In genomic region chr20:29878777-29879442, GRCh38 we compare ENCODE assay signal across 10 cellular contexts.
DNase-seq lines count a peak whose midpoint lies in the region; ATAC-seq and TF ChIP-seq lines count a peak whose summit lies in the region.
"Had no signal": no experiment of that assay in that cellular context is flagged by ENCODE, and none has a peak within 500 bp of the region (broad histone marks: within the 10 kb centered on the region; RNA-seq: fewer than 3 reads in every experiment).

No MANE protein-coding gene starts in this region.

- no peak overlapping the region for H3K4me3 Mint-ChIP-seq in endodermal cell

- peaks cover 6% of the 10 kb centered on the region for H3K36me3 Mint-ChIP-seq in endodermal cell (ENCODE audit: low read depth)

- intact Hi-C loops in sigmoid colon (cut with DNase I) (no loop called here), thyroid gland (cut with DNase I) (loop anchor here (10.0 kb wide), 1 partner anchor 774 kb away; no protein-coding TSS in a partner anchor)

- TF ChIP-seq POLR2A in sigmoid colon (IDR thresholded peaks at IDR 0.05) = no peak
- no peak for TF ChIP-seq POLR2A in thyroid gland (IDR thresholded peaks at IDR 0.05)

- peaks cover 93% of the 10 kb centered on the region for H3K9me3 Mint-ChIP-seq in endodermal cell

- H3K36me3 ChIP-seq in endodermal cell (ENCODE audit: control insufficient read depth, insufficient read depth, low read length) (no peaks in the 10 kb centered on the region), sigmoid colon (no peaks in the 10 kb centered on the region), thyroid gland (no peaks in the 10 kb centered on the region)

- H3K4me1 ChIP-seq in endodermal cell (ENCODE audit: control insufficient read depth, insufficient read depth, low read length) = no peaks in the 10 kb centered on the region
- no peaks in the 10 kb centered on the region for H3K4me1 ChIP-seq in sigmoid colon
- no peaks in the 10 kb centered on the region for H3K4me1 ChIP-seq in thyroid gland

- 79 to 83% methylated on average over 22 to 24 of the region's 24 CpGs for WGBS in endodermal cell (ENCODE audit: insufficient coverage in 1 of 2, insufficient read length in 1 of 2), 2 experiments
- 54 to 66% methylated on average over 24 of the region's 24 CpGs for WGBS in sigmoid colon, 2 donors
- 48 to 56% methylated on average over 23 to 24 of the region's 24 CpGs for WGBS in thyroid gland, 2 donors

- no peak overlapping the region for H3K9ac ChIP-seq in endodermal cell (ENCODE audit: extremely low read depth, low read length, poor library complexity, severe bottlenecking)

- H3K27me3 Mint-ChIP-seq in endodermal cell (ENCODE audit: insufficient read depth) = peaks cover 3% of the 10 kb centered on the region
- H3K27me3 Mint-ChIP-seq: activated B cell treated with CpG ODN at 0.5 μM for 24 hours had no signal

- no peak for TF ChIP-seq EP300 in sigmoid colon (IDR thresholded peaks at IDR 0.05)

- H3K27me3 ChIP-seq in endodermal cell (ENCODE audit: control insufficient read depth, insufficient read depth, low read length, poor library complexity, severe bottlenecking) (no peaks in the 10 kb centered on the region), sigmoid colon (peaks cover 0 to 12% (median 0%) of the 10 kb centered on the region in 3 donors), thyroid gland (no peaks in the 10 kb centered on the region)

- H3K4me1 Mint-ChIP-seq in endodermal cell = no peaks in the 10 kb centered on the region
- H3K4me1 Mint-ChIP-seq: activated B cell treated with CpG ODN at 0.5 μM for 24 hours had no signal

- H3K27ac ChIP-seq in endodermal cell (ENCODE audit: low read depth, low read length) (no peak overlapping the region), sigmoid colon (no peak overlapping the region), thyroid gland (no peak overlapping the region)
- H3K27ac ChIP-seq: 22Rv1 had no signal

- H3K4me3 ChIP-seq in endodermal cell (ENCODE audit: low read length) = no peak overlapping the region
- no peak overlapping the region for H3K4me3 ChIP-seq in sigmoid colon
- no peak overlapping the region for H3K4me3 ChIP-seq in thyroid gland (replicated peaks in 1 of 3)

- TF ChIP-seq CTCF in endodermal cell (conservative IDR thresholded peaks at IDR 0.05) (no peak), sigmoid colon (IDR thresholded peaks at IDR 0.05) (no peak), thyroid gland (IDR thresholded peaks at IDR 0.05) (no peak)

- DNase-seq in DMS 273 (lab: John Stamatoyannopoulos, UW; ENCODE audit: unreplicated experiment) = peak; percentile 7
- no peak for DNase-seq in DMS 273 treated with DMSO at 0.1 percent for 48 hours (lab: John Stamatoyannopoulos, UW)
- DNase-seq in endodermal cell = peak; percentile 45
- DNase-seq in sigmoid colon = peak; percentile 67
- no peak for DNase-seq in HUDEP-2 (lab: John Stamatoyannopoulos, UW; ENCODE audit: unreplicated experiment in 76 of 76)
- DNase-seq in iPS-NIHi11 (ENCODE audit: low spot score) = no peak
- DNase-seq in thyroid gland = no peak
- DNase-seq: activated B cell treated with CpG ODN at 0.5 μM for 24 hours had no signal

- H3K9me3 ChIP-seq in endodermal cell (ENCODE audit: control insufficient read depth, low read length) = peaks cover 59% of the 10 kb centered on the region
- peaks cover 0 to 21% (median 0%) of the 10 kb centered on the region in 4 donors for H3K9me3 ChIP-seq in sigmoid colon
- no peaks in the 10 kb centered on the region for H3K9me3 ChIP-seq in thyroid gland

- ATAC-seq in HG03196 (IDR thresholded peaks at IDR 0.05; ENCODE audit: unreplicated experiment) = peak; percentile 54

- no peak overlapping the region for H3K27ac Mint-ChIP-seq in endodermal cell
- H3K27ac Mint-ChIP-seq: activated B cell treated with CpG ODN at 0.5 μM for 24 hours had no signal

Comparison
In these comparisons a context has a peak if more than half of its experiments do, and no peak if none do; other contexts are left out.
1. DNase-seq: peak in DMS 273 (single experiment), endodermal cell (single experiment) and sigmoid colon (single experiment); none in DMS 273 treated with DMSO at 0.1 percent for 48 hours (single experiment), HUDEP-2 (0 of 76), iPS-NIHi11 (single experiment) and thyroid gland (0 of 2).